Comparison of ENCODE assay signal across 8 cellular contexts in genomic region chr11:72751293-72752087, GRCh38. TPM values are rescaled to one million over a fixed set of nuclear protein-coding genes. Genes with fewer than 3 reads are reported as not detected.
DNase-seq lines count a peak whose midpoint lies in the region; ATAC-seq and TF ChIP-seq lines count a peak whose summit lies in the region.

No MANE protein-coding gene starts in this region.

- H3K36me3 ChIP-seq in SK-N-MC (ENCODE audit: insufficient read depth, low read length) (no peaks in the 10 kb centered on the region), gastrocnemius medialis (no peaks in the 10 kb centered on the region)

- H3K4me3 ChIP-seq in SK-N-MC (peak overlapping the region; percentile 87), fibroblast of the aortic adventitia (ENCODE audit: low read depth, low read length) (peak overlapping the region; percentile 83), gastrocnemius medialis (peak overlapping the region; percentile 64 to 78 (median 70))

- H3K9me3 ChIP-seq in SK-N-MC (ENCODE audit: low read depth, low read length): no peaks in the 10 kb centered on the region
- no peaks in the 10 kb centered on the region for H3K9me3 ChIP-seq in gastrocnemius medialis

- DNase-seq in NCI-H82 (lab: John Stamatoyannopoulos, UW) (peak; percentile 40), NCI-H82 treated with DMSO at 0.1 percent for 48 hours (lab: John Stamatoyannopoulos, UW; ENCODE audit: unreplicated experiment) (no peak), SK-N-MC (ENCODE audit: low read depth, low spot score) (no peak), fibroblast of the aortic adventitia (ENCODE audit: low read depth) (no peak), gastrocnemius medialis (no peak)
- no peak for DNase-seq in stimulated activated CD4-positive, alpha-beta T cell treated with anti-CD3 and anti-CD28 coated beads, Interleukin-4, amount 100 ng/mL, for 4 hours

- H3K9ac ChIP-seq in SK-N-MC (ENCODE audit: insufficient read length): peak overlapping the region; percentile 74

- H3K4me1 ChIP-seq in gastrocnemius medialis: peaks cover 12 to 18% of the 10 kb centered on the region in 2 donors

- in situ Hi-C loops in gastrocnemius medialis (cut with MboI; ENCODE audit: low sequenced_read_pairs in 4 of 4): no loop called here

- H3K27ac ChIP-seq in SK-N-MC: no peak overlapping the region
- peak overlapping the region; percentile 50 to 83 (median 76) for H3K27ac ChIP-seq in gastrocnemius medialis

- no peak for TF ChIP-seq POLR2A in gastrocnemius medialis (IDR thresholded peaks at IDR 0.05)

- intact Hi-C loops in gastrocnemius medialis (cut with DNase I; ENCODE audit: low total_unique reads): loop anchor here (1.0 to 2.0 kb wide), 2 partner anchors 21 to 42 kb away; no protein-coding TSS in a partner anchor

- ATAC-seq in gastrocnemius medialis (no peak), HG03432 (IDR thresholded peaks at IDR 0.05; ENCODE audit: unreplicated experiment) (no peak), HG03565 (IDR thresholded peaks at IDR 0.05; ENCODE audit: unreplicated experiment) (no peak)

- TF ChIP-seq CTCF in fibroblast of the aortic adventitia (IDR thresholded peaks at IDR 0.05; ENCODE audit: insufficient read depth, low read length) (no peak), gastrocnemius medialis (IDR thresholded peaks at IDR 0.05 in 4 of 5, conservative IDR thresholded peaks at IDR 0.05 in 1 of 5) (no peak)

- H3K27me3 ChIP-seq in gastrocnemius medialis: no peaks in the 10 kb centered on the region

RNA-seq across cellular contexts. Expression of gene ARAP1, which starts 0.7 kb away (rescaled TPM):
- total RNA-seq in fibroblast of the aortic adventitia (ENCODE audit: low replicate concordance) (66.9 and 184 TPM in 2 replicates), gastrocnemius medialis (10 to 100 TPM; 18.3 to 52.0 (median 26.0) TPM)

RNA-seq across cellular contexts. Expression of gene STARD10, which starts 42.4 kb away (rescaled TPM):
- 21.4 and 33.3 TPM in 2 replicates for total RNA-seq in fibroblast of the aortic adventitia (ENCODE audit: low replicate concordance)
- total RNA-seq in gastrocnemius medialis: 100 to 1,000 TPM in 1 of 4 donors, 10 to 100 TPM in 3; 39.1 to 103 (median 71.1) TPM
